ENCODE assay signal across 11 cellular contexts in the genomic region with DNA sequence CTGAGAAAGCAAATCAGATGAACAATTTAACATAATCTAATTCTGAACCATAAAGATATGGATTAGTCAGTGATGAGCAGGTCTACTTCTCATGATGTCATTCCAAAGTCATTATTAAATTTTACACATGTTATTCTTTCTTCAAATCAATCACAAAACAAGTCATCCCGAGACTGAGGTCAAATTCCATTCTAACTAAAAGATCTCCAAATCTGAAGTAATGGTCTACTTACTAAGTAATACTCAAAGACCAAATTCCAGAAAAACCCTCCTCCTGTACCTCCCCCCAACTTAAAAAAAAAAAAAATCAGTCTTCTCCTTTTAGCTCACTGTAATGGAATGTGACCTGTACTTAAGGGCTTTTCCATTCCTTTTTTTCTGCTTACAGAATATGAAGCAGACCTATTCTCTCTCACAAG. TPM values are rescaled to one million over a fixed set of nuclear protein-coding genes. Genes with fewer than 3 reads are reported as not detected.
DNase-seq lines count a peak whose midpoint lies in the region; ATAC-seq and TF ChIP-seq lines count a peak whose summit lies in the region.
"Had no signal": no experiment of that assay in that cellular context is flagged by ENCODE, and none has a peak within 500 bp of the region (broad histone marks: within the 10 kb centered on the region; RNA-seq: fewer than 3 reads in every experiment).

No MANE protein-coding gene starts in this region.

- peak; percentile 83 for DNase-seq in DMS114 treated with DMSO at 0.1 percent for 48 hours (lab: John Stamatoyannopoulos, UW; ENCODE audit: unreplicated experiment)
- DNase-seq in dermis blood vessel endothelial cell = peak; percentile 65
- DNase-seq in non-pigmented ciliary epithelial cell (ENCODE audit: low read depth) = peak; percentile 49
- no peak for DNase-seq in DMS79 treated with DMSO at 0.1 percent for 48 hours (lab: John Stamatoyannopoulos, UW)
- DNase-seq in NCI-H187 (lab: John Stamatoyannopoulos, UW) = no peak
- DNase-seq in hypothalamus (lab: John Stamatoyannopoulos, UW) = no peak
- DNase-seq: activated CD4-positive, alpha-beta T cell treated with anti-CD3 and anti-CD28 coated beads, Interleukin-2, amount 50 U/mL, for 4 hours; NCI-H2029 treated with DMSO at 0.1 percent for 48 hours; SJCRH30 had no signal

- no peaks in the 10 kb centered on the region for H3F3A ChIP-seq in Loucy (ENCODE audit: low read depth)

- peaks cover 77% of the 10 kb centered on the region for H3K79me2 ChIP-seq in Loucy (ENCODE audit: insufficient read depth, low read length)

- TF ChIP-seq CTCF in Loucy (conservative IDR thresholded peaks at IDR 0.05; ENCODE audit: low read length) = no peak

- peaks cover 30% of the 10 kb centered on the region for H4K20me1 ChIP-seq in Loucy (ENCODE audit: insufficient read depth, low read length, poor library complexity, severe bottlenecking)

- H3K9me2 ChIP-seq in Loucy (replicated peaks; ENCODE audit: low read depth, low read length) = no peaks in the 10 kb centered on the region

- peak overlapping the region; percentile 68 for H3K4me2 ChIP-seq in Loucy (ENCODE audit: low read depth, low read length, poor library complexity, severe bottlenecking)

- no peak overlapping the region for H2AFZ ChIP-seq in Loucy (ENCODE audit: low read length)

- no peak for ATAC-seq in GM19035 (IDR thresholded peaks at IDR 0.05; ENCODE audit: unreplicated experiment)

- no peaks in the 10 kb centered on the region for H3K36me3 ChIP-seq in Loucy (ENCODE audit: insufficient read depth, low read length)

- H3K9me3 ChIP-seq in Loucy (ENCODE audit: insufficient read depth, low read depth, low read length) = no peaks in the 10 kb centered on the region
- H3K9me3 ChIP-seq: SJCRH30 had no signal

- H3K9ac ChIP-seq in Loucy (ENCODE audit: low read depth, low read length, poor library complexity, severe bottlenecking) = no peak overlapping the region

- peak overlapping the region; percentile 56 for H3K4me3 ChIP-seq in Loucy (ENCODE audit: low read length, poor library complexity, severe bottlenecking)
- H3K4me3 ChIP-seq: SJCRH30 had no signal

- H3K27me3 ChIP-seq in Loucy (ENCODE audit: insufficient read depth, low read length, poor library complexity, severe bottlenecking) = no peaks in the 10 kb centered on the region
- H3K27me3 ChIP-seq: SJCRH30 had no signal

- H3K4me1 ChIP-seq in Loucy (ENCODE audit: insufficient read depth, low read length, poor library complexity, severe bottlenecking) = peaks cover 51% of the 10 kb centered on the region

RNA-seq across cellular contexts. Expression of a gene that starts 4.7 kb away (rescaled TPM):
- 72.7 and 99.9 TPM in 2 replicates for total RNA-seq in dermis blood vessel endothelial cell

RNA-seq across cellular contexts. Expression of a gene that starts 48.2 kb away (rescaled TPM):
- 30.6 and 33.4 TPM in 2 replicates for total RNA-seq in dermis blood vessel endothelial cell

Comparison
In these comparisons a context has a peak if more than half of its experiments do, and no peak if none do; other contexts are left out.
1. DNase-seq: peak in DMS114 treated with DMSO at 0.1 percent for 48 hours (single experiment), dermis blood vessel endothelial cell (single experiment) and non-pigmented ciliary epithelial cell (single experiment); none in DMS79 treated with DMSO at 0.1 percent for 48 hours (single experiment), NCI-H187 (0 of 2) and hypothalamus (0 of 51).